Comparison of ENCODE assay signal across 1 cellular context in genomic region chr21:25925936-25926335, GRCh38.
TF ChIP-seq lines count a peak whose summit lies in the region.

No MANE protein-coding gene starts in this region.

TF ChIP-seq in HepG2, 621 proteins besides CTCF, POLR2A, EP300 and RAD21 (continued from another document):
- TF ChIP-seq GMEB1 (CRISPR knock-in tag; IDR thresholded peaks at IDR 0.05; ENCODE audit: borderline replicate concordance) (no peak), ZNF563 (CRISPR knock-in tag; IDR thresholded peaks at IDR 0.05) (no peak), IKZF4 (CRISPR knock-in tag; IDR thresholded peaks at IDR 0.05; ENCODE audit: borderline replicate concordance, low read depth, not compliant biosample characterization) (no peak), ZNF20 (CRISPR knock-in tag; IDR thresholded peaks at IDR 0.05) (no peak), STAG1 (CRISPR knock-in tag; IDR thresholded peaks at IDR 0.05) (no peak), AKNA (CRISPR knock-in tag; IDR thresholded peaks at IDR 0.05; ENCODE audit: borderline replicate concordance) (no peak), SNAPC4 (CRISPR knock-in tag; IDR thresholded peaks at IDR 0.05) (no peak), HOXA5 (CRISPR knock-in tag; IDR thresholded peaks at IDR 0.05) (no peak), ZNF264 (CRISPR knock-in tag; IDR thresholded peaks at IDR 0.05) (no peak), NPAS2 (CRISPR knock-in tag; IDR thresholded peaks at IDR 0.05; ENCODE audit: borderline replicate concordance) (no peak), ZNF333 (CRISPR knock-in tag; IDR thresholded peaks at IDR 0.05; ENCODE audit: borderline replicate concordance) (no peak), ZNF326 (CRISPR knock-in tag; IDR thresholded peaks at IDR 0.05; ENCODE audit: borderline replicate concordance) (no peak), ZNF550 (CRISPR knock-in tag; IDR thresholded peaks at IDR 0.05; ENCODE audit: borderline replicate concordance) (no peak), ZNF276 (CRISPR knock-in tag; IDR thresholded peaks at IDR 0.05; ENCODE audit: low read depth) (no peak)
